In genomic region chr5:142106061-142106460, GRCh38 we compare ENCODE assay signal across 13 cellular contexts. TPM values are rescaled to one million over a fixed set of nuclear protein-coding genes. Genes with fewer than 3 reads are reported as not detected.
DNase-seq lines count a peak whose midpoint lies in the region; ATAC-seq and TF ChIP-seq lines count a peak whose summit lies in the region.
"Had no signal": no experiment of that assay in that cellular context is flagged by ENCODE, and none has a peak within 500 bp of the region (broad histone marks: within the 10 kb centered on the region; RNA-seq: fewer than 3 reads in every experiment).

No MANE protein-coding gene starts in this region.

- peaks cover 18% of the 10 kb centered on the region for H3K36me3 Mint-ChIP-seq in activated CD4-positive, alpha-beta memory T cell treated with anti-CD3 and anti-CD28 coated beads for 36 hours
- peaks cover 13% of the 10 kb centered on the region for H3K36me3 Mint-ChIP-seq in activated CD4-positive, alpha-beta memory T cell treated with anti-CD3 and anti-CD28 coated beads, Interleukin-2, amount 10 ng/mL, durations not matched to agents 7 days and 5 days (ENCODE audit: low read depth)

- CTCF ChIA-PET in activated CD4-positive, alpha-beta memory T cell treated with anti-CD3 and anti-CD28 coated beads for 36 hours (lab: Charles Lee) = interaction anchor here (1.0 kb wide), 1 partner anchor 89 kb away, joined by 3 read pairs; no protein-coding TSS in a partner anchor
- CTCF ChIA-PET in activated CD4-positive, alpha-beta memory T cell treated with anti-CD3 and anti-CD28 coated beads, Interleukin-2, amount 10 ng/mL, durations not matched to agents 7 days and 5 days (lab: Charles Lee) = interaction anchor here (0.6 kb wide), 1 partner anchor 414 kb away, joined by 3 read pairs; no protein-coding TSS in a partner anchor

- no peak overlapping the region for H3K4me3 Mint-ChIP-seq in activated CD4-positive, alpha-beta memory T cell treated with anti-CD3 and anti-CD28 coated beads for 36 hours
- H3K4me3 Mint-ChIP-seq in activated CD4-positive, alpha-beta memory T cell treated with anti-CD3 and anti-CD28 coated beads, Interleukin-2, amount 10 ng/mL, durations not matched to agents 7 days and 5 days = no peak overlapping the region
- H3K4me3 Mint-ChIP-seq: activated CD4-positive, alpha-beta T cell treated with anti-CD3 and anti-CD28 coated beads, Interleukin-2, amount 10 ng/mL, durations not matched to agents 24 days and 14 days; T-helper 1 cell treated with Interleukin-12 subunit alpha and Interleukin-12 subunit beta and Interleukin-4 antibody, amounts not matched to agents 30 μg/mL and 1 μg/mL, for 36 hours had no signal

- H3K4me1 ChIP-seq in adipocyte (ENCODE audit: control insufficient read depth, insufficient read depth, low read length) (peaks cover 38% of the 10 kb centered on the region), right cardiac atrium (ENCODE audit: control insufficient read depth, insufficient read depth, low read length) (no peaks in the 10 kb centered on the region), thyroid gland (peaks cover 18 to 24% of the 10 kb centered on the region in 2 donors)

- no peaks in the 10 kb centered on the region for H3K36me3 ChIP-seq in adipocyte (ENCODE audit: control insufficient read depth, insufficient read depth, low read length, severe bottlenecking)
- no peaks in the 10 kb centered on the region for H3K36me3 ChIP-seq in thyroid gland

- POLR2A ChIA-PET in activated CD4-positive, alpha-beta memory T cell treated with anti-CD3 and anti-CD28 coated beads for 36 hours (lab: Charles Lee) = interaction anchor here (2.2 kb wide), 1 partner anchor 10 kb away, joined by 6 read pairs; no protein-coding TSS in a partner anchor
- POLR2A ChIA-PET in activated CD4-positive, alpha-beta memory T cell treated with anti-CD3 and anti-CD28 coated beads, Interleukin-2, amount 10 ng/mL, durations not matched to agents 7 days and 5 days (lab: Charles Lee) = interaction anchor here (0.9 to 6.3 kb wide), 3 partner anchors 10 to 92 kb away, joined by 4 to 128 read pairs (median 7); partner anchors contain the start of gene GNPDA1

- H3K9me3 ChIP-seq in adipocyte (ENCODE audit: control insufficient read depth, low read length) = no peaks in the 10 kb centered on the region
- H3K9me3 ChIP-seq in right cardiac atrium (ENCODE audit: control insufficient read depth, low read length) = no peaks in the 10 kb centered on the region
- no peaks in the 10 kb centered on the region for H3K9me3 ChIP-seq in thyroid gland

- no peak for DNase-seq in activated CD4-positive, alpha-beta memory T cell treated with anti-CD3 and anti-CD28 coated beads for 36 hours
- no peak for DNase-seq in activated CD4-positive, alpha-beta memory T cell treated with anti-CD3 and anti-CD28 coated beads, Interleukin-2, amount 10 ng/mL, durations not matched to agents 7 days and 5 days
- peak; percentile 66 for DNase-seq in adipocyte (ENCODE audit: low read depth)
- DNase-seq in right cardiac atrium = peak; percentile 43 to 67 (median 56)
- DNase-seq in thyroid gland = no peak
- no peak for DNase-seq in D341Med (ENCODE audit: low spot score)
- no peak for DNase-seq in midbrain (lab: John Stamatoyannopoulos, UW)
- DNase-seq: activated CD4-positive, alpha-beta T cell treated with anti-CD3 and anti-CD28 coated beads, Interleukin-2, amount 10 ng/mL, durations not matched to agents 24 days and 14 days; activated naive CD4-positive, alpha-beta T cell treated with anti-CD3 and anti-CD28 coated beads, Interleukin-2, amount 50 U/mL, for 16 hours; cortex of kidney; NCI-H1092 had no signal

- 45% methylated on average over 3 of the region's 3 CpGs for WGBS in right cardiac atrium
- 69 to 79% methylated on average over 3 of the region's 3 CpGs for WGBS in thyroid gland, 2 donors

- H3K27me3 Mint-ChIP-seq in activated CD4-positive, alpha-beta memory T cell treated with anti-CD3 and anti-CD28 coated beads for 36 hours = no peaks in the 10 kb centered on the region
- no peaks in the 10 kb centered on the region for H3K27me3 Mint-ChIP-seq in activated CD4-positive, alpha-beta memory T cell treated with anti-CD3 and anti-CD28 coated beads, Interleukin-2, amount 10 ng/mL, durations not matched to agents 7 days and 5 days
- H3K27me3 Mint-ChIP-seq: activated CD4-positive, alpha-beta T cell treated with anti-CD3 and anti-CD28 coated beads, Interleukin-2, amount 10 ng/mL, durations not matched to agents 24 days and 14 days had no signal

- peak in 1 of 2 donors; percentile 17 for ATAC-seq in right cardiac atrium
- no peak for ATAC-seq in GM19023 (IDR thresholded peaks at IDR 0.05; ENCODE audit: unreplicated experiment)

- TF ChIP-seq CTCF in thyroid gland (IDR thresholded peaks at IDR 0.05) = no peak

- H3K27ac Mint-ChIP-seq in activated CD4-positive, alpha-beta memory T cell treated with anti-CD3 and anti-CD28 coated beads for 36 hours = peak overlapping the region; percentile 18
- no peak overlapping the region for H3K27ac Mint-ChIP-seq in activated CD4-positive, alpha-beta memory T cell treated with anti-CD3 and anti-CD28 coated beads, Interleukin-2, amount 10 ng/mL, durations not matched to agents 7 days and 5 days
- H3K27ac Mint-ChIP-seq: T-helper 1 cell treated with Interleukin-12 subunit alpha and Interleukin-12 subunit beta and Interleukin-4 antibody, amounts not matched to agents 30 μg/mL and 1 μg/mL, for 36 hours had no signal

- H3K27ac ChIP-seq in right cardiac atrium (ENCODE audit: low read length) (no peak overlapping the region), thyroid gland (peak overlapping the region in 2 of 3 donors; percentile 4 to 20)

- TF ChIP-seq POLR2A in thyroid gland (IDR thresholded peaks at IDR 0.05) = no peak

- peak overlapping the region; percentile 76 for H3K9ac ChIP-seq in adipocyte (ENCODE audit: low read length)

- H3K9me3 Mint-ChIP-seq in activated CD4-positive, alpha-beta memory T cell treated with anti-CD3 and anti-CD28 coated beads for 36 hours = no peaks in the 10 kb centered on the region
- no peaks in the 10 kb centered on the region for H3K9me3 Mint-ChIP-seq in activated CD4-positive, alpha-beta memory T cell treated with anti-CD3 and anti-CD28 coated beads, Interleukin-2, amount 10 ng/mL, durations not matched to agents 7 days and 5 days
- H3K9me3 Mint-ChIP-seq: activated CD4-positive, alpha-beta T cell treated with anti-CD3 and anti-CD28 coated beads, Interleukin-2, amount 10 ng/mL, durations not matched to agents 24 days and 14 days had no signal

- intact Hi-C loops in activated CD4-positive, alpha-beta memory T cell treated with anti-CD3 and anti-CD28 coated beads for 36 hours (cut with micrococcal nuclease) = loop anchor here (5.0 kb wide), 1 partner anchor 36 kb away; no protein-coding TSS in a partner anchor
- intact Hi-C loops in right cardiac atrium (cut with DNase I) = loop anchor here in 1 of 4 donors (5.0 kb wide), 1 partner anchor 79 kb away; no protein-coding TSS in a partner anchor
- intact Hi-C loops in thyroid gland (cut with DNase I) = no loop called here

- H3K4me3 ChIP-seq in adipocyte (ENCODE audit: low read length) (peak overlapping the region; percentile 21), right cardiac atrium (ENCODE audit: low read length) (no peak overlapping the region), thyroid gland (replicated peaks in 1 of 3) (no peak overlapping the region)

- H3K27me3 ChIP-seq in adipocyte (replicated peaks; ENCODE audit: control insufficient read depth, insufficient read depth, low read length) = no peaks in the 10 kb centered on the region
- no peaks in the 10 kb centered on the region for H3K27me3 ChIP-seq in right cardiac atrium (ENCODE audit: control insufficient read depth, insufficient read depth)
- no peaks in the 10 kb centered on the region for H3K27me3 ChIP-seq in thyroid gland

- peaks cover 51% of the 10 kb centered on the region for H3K4me1 Mint-ChIP-seq in activated CD4-positive, alpha-beta memory T cell treated with anti-CD3 and anti-CD28 coated beads for 36 hours (ENCODE audit: low read depth)
- peaks cover 40% of the 10 kb centered on the region for H3K4me1 Mint-ChIP-seq in activated CD4-positive, alpha-beta memory T cell treated with anti-CD3 and anti-CD28 coated beads, Interleukin-2, amount 10 ng/mL, durations not matched to agents 7 days and 5 days

RNA-seq across cellular contexts. Expression of gene NDFIP1, which starts 2.5 kb away (rescaled TPM):
- total RNA-seq in activated CD4-positive, alpha-beta memory T cell treated with anti-CD3 and anti-CD28 coated beads for 36 hours = 10 to 100 TPM; 74.6 to 76.4 TPM
- 10 to 100 TPM; 57.1 to 59.3 TPM for total RNA-seq in activated CD4-positive, alpha-beta memory T cell treated with anti-CD3 and anti-CD28 coated beads, Interleukin-2, amount 10 ng/mL, durations not matched to agents 7 days and 5 days
- 10 to 100 TPM; 67.9 to 74.5 (median 68.3) TPM for total RNA-seq in right cardiac atrium
- 51.6 TPM for polyA plus RNA-seq in right cardiac atrium
- total RNA-seq in thyroid gland = 100 to 1,000 TPM; 185 to 351 (median 297) TPM

Comparison
In these comparisons a context has a peak if more than half of its experiments do, and no peak if none do; other contexts are left out.
1. DNase-seq: peak in adipocyte (single experiment) and right cardiac atrium (3 of 3); none in activated CD4-positive, alpha-beta memory T cell treated with anti-CD3 and anti-CD28 coated beads for 36 hours (single experiment), activated CD4-positive, alpha-beta memory T cell treated with anti-CD3 and anti-CD28 coated beads, Interleukin-2, amount 10 ng/mL, durations not matched to agents 7 days and 5 days (single experiment), thyroid gland (0 of 2), D341Med (single experiment) and midbrain (single experiment).